8 cellular contexts compared by ENCODE assay signal in genomic region chr4:48831532-48832015, GRCh38. TPM values are rescaled to one million over a fixed set of nuclear protein-coding genes. Genes with fewer than 3 reads are reported as not detected.
DNase-seq lines count a peak whose midpoint lies in the region.

No MANE protein-coding gene starts in this region.

- no peaks in the 10 kb centered on the region for H3K9me3 Mint-ChIP-seq in T-helper 1 cell treated with Interleukin-12 subunit alpha and Interleukin-12 subunit beta and Interleukin-4 antibody, amounts not matched to agents 30 μg/mL and 1 μg/mL, for 36 hours

- H3K4me1 Mint-ChIP-seq in T-helper 1 cell treated with Interleukin-12 subunit alpha and Interleukin-12 subunit beta and Interleukin-4 antibody, amounts not matched to agents 30 μg/mL and 1 μg/mL, for 36 hours (ENCODE audit: low read depth), result peaks cover 25% of the 10 kb centered on the region

- H3K9me3 ChIP-seq in muscle layer of duodenum (ENCODE audit: control insufficient read depth in 1 of 2, low read length in 2 of 2), result no peaks in the 10 kb centered on the region

- peaks cover 0 to 13% of the 10 kb centered on the region in 2 donors for H3K4me1 ChIP-seq in muscle layer of duodenum (ENCODE audit: control insufficient read depth in 1 of 2, insufficient read depth in 2 of 2, low read length in 2 of 2)

- H3K27me3 ChIP-seq in muscle layer of duodenum (ENCODE audit: low read depth, low read length), result no peaks in the 10 kb centered on the region

- peak overlapping the region; percentile 89 to 99 for H3K4me3 ChIP-seq in muscle layer of duodenum (ENCODE audit: low read depth in 1 of 2, low read length in 2 of 2)

- H3K4me3 Mint-ChIP-seq in T-helper 1 cell treated with Interleukin-12 subunit alpha and Interleukin-12 subunit beta and Interleukin-4 antibody, amounts not matched to agents 30 μg/mL and 1 μg/mL, for 36 hours, result peak overlapping the region; percentile 100

- H3K27ac Mint-ChIP-seq in T-helper 1 cell treated with Interleukin-12 subunit alpha and Interleukin-12 subunit beta and Interleukin-4 antibody, amounts not matched to agents 30 μg/mL and 1 μg/mL, for 36 hours, result peak overlapping the region; percentile 100

- H3K36me3 ChIP-seq in muscle layer of duodenum (ENCODE audit: control insufficient read depth in 1 of 2, insufficient read depth in 2 of 2, low read length in 2 of 2), result peaks cover 21 to 26% of the 10 kb centered on the region in 2 donors

- DNase-seq in T-helper 1 cell (no peak), NCI-H526 treated with DMSO at 0.1 percent for 48 hours (lab: John Stamatoyannopoulos, UW) (peak; percentile 58), dermis blood vessel endothelial cell (peak; percentile 48), GM19240 (ENCODE audit: insufficient read length, low spot score) (no peak), putamen (ENCODE audit: low spot score) (no peak), SW 1271 (lab: John Stamatoyannopoulos, UW) (no peak)

- H3K27ac ChIP-seq in muscle layer of duodenum (ENCODE audit: low read length), result peak overlapping the region; percentile 98

- H3K27me3 Mint-ChIP-seq in T-helper 1 cell treated with Interleukin-12 subunit alpha and Interleukin-12 subunit beta and Interleukin-4 antibody, amounts not matched to agents 30 μg/mL and 1 μg/mL, for 36 hours (ENCODE audit: low read depth), result peaks cover 3% of the 10 kb centered on the region

- H3K36me3 Mint-ChIP-seq in T-helper 1 cell treated with Interleukin-12 subunit alpha and Interleukin-12 subunit beta and Interleukin-4 antibody, amounts not matched to agents 30 μg/mL and 1 μg/mL, for 36 hours (ENCODE audit: low read depth), result peaks cover 28% of the 10 kb centered on the region

RNA-seq across cellular contexts. Expression of gene OCIAD1, which starts 0.7 kb away (rescaled TPM):
- 78.3 and 91.2 TPM in 2 replicates for total RNA-seq in dermis blood vessel endothelial cell

RNA-seq across cellular contexts. Expression of gene FRYL, which starts 51.5 kb away (rescaled TPM):
- total RNA-seq in dermis blood vessel endothelial cell, result 133 and 145 TPM in 2 replicates

Comparison
In these comparisons a context has a peak if more than half of its experiments do, and no peak if none do; other contexts are left out.
1. DNase-seq: peak in NCI-H526 treated with DMSO at 0.1 percent for 48 hours (single experiment) and dermis blood vessel endothelial cell (single experiment); none in T-helper 1 cell (0 of 5), GM19240 (single experiment), putamen (single experiment) and SW 1271 (0 of 2).